Comparison of ENCODE assay signal across 21 cellular contexts in the genomic region with DNA sequence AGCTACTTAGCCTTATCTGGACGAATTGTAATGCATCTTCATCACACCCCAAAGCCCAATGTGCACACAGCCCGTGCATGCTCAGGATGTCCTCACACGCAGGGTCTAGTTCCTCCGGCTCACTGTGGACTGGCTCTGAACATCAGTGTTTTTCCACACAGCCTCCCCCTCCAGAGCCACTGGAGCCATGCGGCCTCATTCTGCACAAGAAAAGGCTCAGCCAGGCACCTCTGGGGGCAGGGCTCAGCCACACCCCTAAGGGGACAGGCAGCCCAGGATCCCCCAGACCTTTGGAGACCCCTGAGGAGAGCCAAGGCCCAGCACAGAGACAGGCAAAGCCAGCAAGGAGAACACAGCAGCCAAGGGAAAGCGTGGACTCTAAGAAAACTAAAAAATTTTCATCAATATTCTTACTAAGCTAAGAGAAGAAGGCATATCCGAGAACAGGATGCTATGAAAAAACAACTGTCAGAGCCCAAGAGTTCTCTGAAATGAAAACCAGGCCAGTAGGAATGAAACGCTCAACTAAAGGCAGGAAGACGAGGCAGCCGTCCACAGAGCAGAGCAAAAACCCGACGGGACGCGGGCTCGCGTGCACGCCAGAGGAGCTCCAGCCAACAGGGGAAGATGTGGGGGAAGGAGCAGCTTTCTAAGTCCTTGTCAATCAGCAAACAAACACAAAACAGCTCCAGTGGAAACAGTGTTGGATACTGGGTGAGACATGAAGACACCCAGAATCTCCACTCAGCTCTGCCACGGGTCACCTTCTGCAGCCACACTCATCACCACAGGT.
"Had no signal": no experiment of that assay in that cellular context is flagged by ENCODE, and none has a peak within 500 bp of the region (broad histone marks: within the 10 kb centered on the region; RNA-seq: fewer than 3 reads in every experiment).

No MANE protein-coding gene starts in this region.

- H3K27ac ChIP-seq: adrenal gland, epithelial cell of prostate, left ventricle myocardium inferior, neutrophil, parathyroid adenoma, tibial artery had no signal

- H3K9me3 ChIP-seq: adrenal gland, left ventricle myocardium inferior, neutrophil, tibial artery had no signal

- H3K4me3 ChIP-seq: adrenal gland, left ventricle myocardium inferior, tibial artery had no signal

- H3K9me3 Mint-ChIP-seq: activated CD4-positive, alpha-beta memory T cell treated with anti-CD3 and anti-CD28 coated beads, Interleukin-2, amount 10 ng/mL, durations not matched to agents 7 days and 5 days; activated naive CD4-positive, alpha-beta T cell treated with anti-CD3 and anti-CD28 coated beads, Interleukin-2, amount 50 U/mL, for 72 hours; activated T-cell treated with anti-CD3 and anti-CD28 coated beads, Interleukin-2, amount 50 U/mL, for 24 hours; effector memory CD8-positive, alpha-beta T cell; naive thymus-derived CD8-positive, alpha-beta T cell; T-cell had no signal

- H3K4me1 ChIP-seq: parathyroid adenoma, tibial artery had no signal

- H3K4me3 Mint-ChIP-seq: activated CD4-positive, alpha-beta memory T cell treated with anti-CD3 and anti-CD28 coated beads, Interleukin-2, amount 10 ng/mL, durations not matched to agents 7 days and 5 days; activated CD8-positive, alpha-beta memory T cell treated with anti-CD3 and anti-CD28 coated beads, Interleukin-2, amount 10 ng/mL, durations not matched to agents 7 days and 5 days; activated T-cell treated with anti-CD3 and anti-CD28 coated beads, Interleukin-2, amount 50 U/mL, for 24 hours; effector memory CD8-positive, alpha-beta T cell; naive thymus-derived CD8-positive, alpha-beta T cell; T-cell had no signal

- H3K36me3 Mint-ChIP-seq: activated CD8-positive, alpha-beta memory T cell treated with anti-CD3 and anti-CD28 coated beads, Interleukin-2, amount 10 ng/mL, durations not matched to agents 7 days and 5 days; activated naive CD4-positive, alpha-beta T cell treated with anti-CD3 and anti-CD28 coated beads, Interleukin-2, amount 50 U/mL, for 72 hours had no signal

- DNase-seq: activated CD4-positive, alpha-beta memory T cell treated with anti-CD3 and anti-CD28 coated beads, Interleukin-2, amount 10 ng/mL, durations not matched to agents 7 days and 5 days; activated CD4-positive, alpha-beta T cell treated with anti-CD3 and anti-CD28 coated beads for 48 hours; activated CD4-positive, CD25-positive, alpha-beta regulatory T cell; activated CD8-positive, alpha-beta memory T cell treated with anti-CD3 and anti-CD28 coated beads, Interleukin-2, amount 10 ng/mL, durations not matched to agents 7 days and 5 days; activated T-cell treated with anti-CD3 and anti-CD28 coated beads, Interleukin-2, amount 50 U/mL, for 24 hours; effector memory CD8-positive, alpha-beta T cell; foreskin melanocyte; glutamatergic neuron; hypothalamus; kidney glomerular epithelial cell; left ventricle myocardium inferior; mesenchymal stem cell; naive thymus-derived CD8-positive, alpha-beta T cell; stimulated activated naive CD4-positive, alpha-beta T cell; T-cell; tibial artery had no signal

- H3K9ac ChIP-seq: parathyroid adenoma had no signal

- H2AFZ ChIP-seq: parathyroid adenoma had no signal

- H3K27me3 ChIP-seq: adrenal gland, neutrophil, tibial artery had no signal

- H3K27me3 Mint-ChIP-seq: activated CD4-positive, alpha-beta memory T cell treated with anti-CD3 and anti-CD28 coated beads, Interleukin-2, amount 10 ng/mL, durations not matched to agents 7 days and 5 days; activated CD8-positive, alpha-beta memory T cell treated with anti-CD3 and anti-CD28 coated beads, Interleukin-2, amount 10 ng/mL, durations not matched to agents 7 days and 5 days; activated T-cell treated with anti-CD3 and anti-CD28 coated beads, Interleukin-2, amount 50 U/mL, for 24 hours; effector memory CD8-positive, alpha-beta T cell; naive thymus-derived CD8-positive, alpha-beta T cell; T-cell had no signal

- H3K27ac Mint-ChIP-seq: activated CD4-positive, alpha-beta memory T cell treated with anti-CD3 and anti-CD28 coated beads, Interleukin-2, amount 10 ng/mL, durations not matched to agents 7 days and 5 days; activated CD8-positive, alpha-beta memory T cell treated with anti-CD3 and anti-CD28 coated beads, Interleukin-2, amount 10 ng/mL, durations not matched to agents 7 days and 5 days; activated T-cell treated with anti-CD3 and anti-CD28 coated beads, Interleukin-2, amount 50 U/mL, for 24 hours; T-cell had no signal

- ATAC-seq: activated CD8-positive, alpha-beta memory T cell treated with anti-CD3 and anti-CD28 coated beads, Interleukin-2, amount 10 ng/mL, durations not matched to agents 7 days and 5 days; activated naive CD4-positive, alpha-beta T cell treated with anti-CD3 and anti-CD28 coated beads, Interleukin-2, amount 50 U/mL, for 72 hours; effector memory CD8-positive, alpha-beta T cell; naive thymus-derived CD8-positive, alpha-beta T cell; T-cell had no signal
